9 cellular contexts compared by ENCODE assay signal in the genomic region with DNA sequence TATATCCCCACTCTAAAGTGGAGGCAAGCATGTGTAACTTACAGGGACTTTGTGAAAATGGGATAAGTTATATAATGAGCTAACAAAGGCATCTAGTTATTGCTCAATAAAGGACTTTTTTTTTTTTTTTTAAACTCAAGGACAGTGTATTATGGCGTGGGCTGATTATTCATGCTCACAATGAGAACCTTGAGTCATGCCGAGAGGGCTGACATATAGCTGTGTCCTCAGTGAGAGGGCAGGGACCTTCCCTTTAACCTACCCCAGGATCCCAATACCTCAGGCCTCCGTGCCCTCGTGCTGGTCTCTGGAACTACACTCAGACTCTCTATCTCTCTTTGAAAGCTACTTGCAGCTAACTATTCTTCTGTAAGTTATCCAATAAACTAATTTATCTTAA.
DNase-seq lines count a peak whose midpoint lies in the region; ATAC-seq, FAIRE-seq and TF ChIP-seq lines count a peak whose summit lies in the region.
"Had no signal": no experiment of that assay in that cellular context is flagged by ENCODE, and none has a peak within 500 bp of the region (broad histone marks: within the 10 kb centered on the region; RNA-seq: fewer than 3 reads in every experiment).

No MANE protein-coding gene starts in this region.

- H3K4me1 ChIP-seq in pancreas, result no peaks in the 10 kb centered on the region

- no peaks in the 10 kb centered on the region for H3K36me3 ChIP-seq in pancreas

- 57 to 63% methylated on average over 4 of the region's 4 CpGs for WGBS in pancreas, 2 donors

- DNase-seq in CD4-positive, alpha-beta T cell, result no peak
- DNase-seq in astrocyte of the spinal cord (ENCODE audit: low read depth, low spot score) (peak; percentile 55), pancreas (no peak), dorsolateral prefrontal cortex (no peak)
- DNase-seq: hypothalamus had no signal

- peak overlapping the region; percentile 90 for H3K27ac Mint-ChIP-seq in CD4-positive, alpha-beta T cell

- no peaks in the 10 kb centered on the region for H3K27me3 Mint-ChIP-seq in CD4-positive, alpha-beta T cell

- no peak overlapping the region for H3K4me3 ChIP-seq in astrocyte of the spinal cord (ENCODE audit: low read depth, low read length)
- no peak overlapping the region for H3K4me3 ChIP-seq in pancreas
- H3K4me3 ChIP-seq in dorsolateral prefrontal cortex, result no peak overlapping the region

- H3K9me3 ChIP-seq in CD4-positive, alpha-beta T cell (ENCODE audit: control insufficient read depth, low read length), result peaks cover 3% of the 10 kb centered on the region
- H3K9me3 ChIP-seq in pancreas, result no peaks in the 10 kb centered on the region

- peak; percentile 25 for ATAC-seq in CD4-positive, alpha-beta T cell (ENCODE audit: poor library complexity)
- peak; percentile 62 for ATAC-seq in HG02759 (IDR thresholded peaks at IDR 0.05; ENCODE audit: unreplicated experiment)
- ATAC-seq in pancreas, result peak; percentile 33 to 62 (median 54)
- ATAC-seq in GM21526 (IDR thresholded peaks at IDR 0.05; ENCODE audit: low FRiP score, unreplicated experiment), result no peak
- no peak for ATAC-seq in GM18511 (IDR thresholded peaks at IDR 0.05; ENCODE audit: unreplicated experiment)
- ATAC-seq in HG03469 (IDR thresholded peaks at IDR 0.05; ENCODE audit: unreplicated experiment), result no peak

- H3K9me3 Mint-ChIP-seq in CD4-positive, alpha-beta T cell, result peaks cover 3% of the 10 kb centered on the region

- no peaks in the 10 kb centered on the region for H3K27me3 ChIP-seq in CD4-positive, alpha-beta T cell (ENCODE audit: control insufficient read depth, insufficient read depth, low read length)
- no peaks in the 10 kb centered on the region for H3K27me3 ChIP-seq in pancreas
- H3K27me3 ChIP-seq in dorsolateral prefrontal cortex, result no peaks in the 10 kb centered on the region

- H3K27ac ChIP-seq in CD4-positive, alpha-beta T cell (ENCODE audit: low read depth, low read length), result peak overlapping the region; percentile 15
- H3K27ac ChIP-seq in pancreas (no peak overlapping the region), dorsolateral prefrontal cortex (no peak overlapping the region)

- in situ Hi-C loops in astrocyte of the spinal cord (cut with HindIII; ENCODE audit: low sequenced_read_pairs), result no loop called here

- POLR2A ChIA-PET in CD4-positive, alpha-beta T cell (lab: Charles Lee), result interaction anchor here (0.6 to 2.6 kb wide), 10 partner anchors 9 to 214 kb away, joined by 4 to 14 read pairs (median 7); no protein-coding TSS in a partner anchor

- H3K4me3 Mint-ChIP-seq in CD4-positive, alpha-beta T cell, result peak overlapping the region; percentile 5

- intact Hi-C loops in CD4-positive, alpha-beta T cell (cut with DNase I, micrococcal nuclease), result no loop called here
- intact Hi-C loops in pancreas (cut with DNase I), result no loop called here
- intact Hi-C loops in dorsolateral prefrontal cortex (cut with DNase I), result no loop called here

- peaks cover 91% of the 10 kb centered on the region for H3K4me1 Mint-ChIP-seq in CD4-positive, alpha-beta T cell (ENCODE audit: low read depth)

- peaks cover 11% of the 10 kb centered on the region for H3K36me3 Mint-ChIP-seq in CD4-positive, alpha-beta T cell (ENCODE audit: low read depth)

- CTCF ChIA-PET in CD4-positive, alpha-beta T cell (lab: Charles Lee), result interaction anchor here (0.9 to 3.2 kb wide), 3 partner anchors 11 to 78 kb away, joined by 5 to 22 read pairs (median 6); no protein-coding TSS in a partner anchor

- TF ChIP-seq CTCF in CD4-positive, alpha-beta T cell (IDR thresholded peaks at IDR 0.05), result no peak
- no peak for TF ChIP-seq CTCF in astrocyte of the spinal cord (IDR thresholded peaks at IDR 0.05; ENCODE audit: low read depth, low read length)
- no peak for TF ChIP-seq CTCF in pancreas (IDR thresholded peaks at IDR 0.05)
- TF ChIP-seq CTCF in dorsolateral prefrontal cortex (IDR thresholded peaks at IDR 0.05 in 54 of 56, conservative IDR thresholded peaks at IDR 0.05 in 2 of 56; ENCODE audit: low read depth in 1 of 56, partially characterized antibody in 56 of 56), result no peak

- no peak for FAIRE-seq in pancreas (lab: Jason Lieb, UNC)

Comparison
In these comparisons a context has a peak if more than half of its experiments do, and no peak if none do; other contexts are left out.
1. ATAC-seq: peak in CD4-positive, alpha-beta T cell (single experiment), HG02759 (single experiment) and pancreas (4 of 4); none in GM21526 (single experiment), GM18511 (single experiment) and HG03469 (single experiment).